ENCODE assay signal across 11 cellular contexts in genomic region chr11:117300301-117300700, GRCh38. TPM values are rescaled to one million over a fixed set of nuclear protein-coding genes. Genes with fewer than 3 reads are reported as not detected.
DNase-seq lines count a peak whose midpoint lies in the region; ATAC-seq, FAIRE-seq and TF ChIP-seq lines count a peak whose summit lies in the region.
"Had no signal": no experiment of that assay in that cellular context is flagged by ENCODE, and none has a peak within 500 bp of the region (broad histone marks: within the 10 kb centered on the region; RNA-seq: fewer than 3 reads in every experiment).

No MANE protein-coding gene starts in this region.

- H3K9me3 ChIP-seq in RWPE2 (ENCODE audit: severe bottlenecking) (no peaks in the 10 kb centered on the region), mesodermal cell (ENCODE audit: control insufficient read depth, low read length) (no peaks in the 10 kb centered on the region), upper lobe of right lung (no peaks in the 10 kb centered on the region)

- H3K4me3 ChIP-seq in RWPE2 (ENCODE audit: severe bottlenecking) (no peak overlapping the region), mesodermal cell (ENCODE audit: extremely low read depth, insufficient read depth, low read length, poor library complexity, severe bottlenecking) (no peak overlapping the region), upper lobe of right lung (no peak overlapping the region)

- H3K27ac ChIP-seq in RWPE2 (ENCODE audit: poor library complexity, severe bottlenecking) (no peak overlapping the region), mesodermal cell (ENCODE audit: low read depth, low read length, severe bottlenecking) (peak overlapping the region; percentile 72), upper lobe of right lung (no peak overlapping the region)

- H3K4me1 ChIP-seq in RWPE2 (ENCODE audit: insufficient read depth, poor library complexity, severe bottlenecking) = no peaks in the 10 kb centered on the region
- peaks cover 27% of the 10 kb centered on the region for H3K4me1 ChIP-seq in mesodermal cell (ENCODE audit: control insufficient read depth, insufficient read depth, low read length, poor library complexity, severe bottlenecking)
- no peaks in the 10 kb centered on the region for H3K4me1 ChIP-seq in upper lobe of right lung

- DNase-seq in RWPE2 (ENCODE audit: low spot score) (no peak), fibroblast of peridontal ligament (ENCODE audit: extremely low read depth) (peak; percentile 34), upper lobe of right lung (peak; percentile 71), GDM1 (lab: John Stamatoyannopoulos, UW) (no peak), D721Med (ENCODE audit: insufficient read length, low spot score) (no peak)
- DNase-seq: hippocampal formation; SIG-M5; stimulated activated CD4-positive, alpha-beta T cell treated with anti-CD3 and anti-CD28 coated beads, Interleukin-1b, Interleukin-23, amount 100 ng/mL, for 48 hours had no signal

- intact Hi-C loops in upper lobe of right lung (cut with DNase I) = no loop called here

- peak; percentile 12; the same call in 1 of the 3 replicates for ATAC-seq in RWPE2 (ENCODE audit: low read depth)
- peak; percentile 52 for ATAC-seq in upper lobe of right lung
- no peak for ATAC-seq in HG02623 (IDR thresholded peaks at IDR 0.05; ENCODE audit: unreplicated experiment)
- ATAC-seq: activated T-helper 17 cell treated with anti-CD3 and anti-CD28 coated beads, Interleukin-2, amount 50 U/mL, for 72 hours had no signal

- no peaks in the 10 kb centered on the region for H3K36me3 ChIP-seq in RWPE2 (ENCODE audit: low read depth)
- H3K36me3 ChIP-seq in mesodermal cell (ENCODE audit: control insufficient read depth, insufficient read depth, low read length) = peaks cover 9% of the 10 kb centered on the region
- H3K36me3 ChIP-seq in upper lobe of right lung = no peaks in the 10 kb centered on the region

- no peak for TF ChIP-seq CTCF in RWPE2 (IDR thresholded peaks at IDR 0.05; ENCODE audit: poor library complexity, severe bottlenecking)
- TF ChIP-seq CTCF in upper lobe of right lung (IDR thresholded peaks at IDR 0.05) = no peak
- no peak for TF ChIP-seq CTCF in D721Med (IDR thresholded peaks at IDR 0.05; ENCODE audit: insufficient read depth, missing control alignments)

- H3K27me3 ChIP-seq in RWPE2 (ENCODE audit: insufficient read depth, poor library complexity, severe bottlenecking) (no peaks in the 10 kb centered on the region), upper lobe of right lung (no peaks in the 10 kb centered on the region)

- WGBS in mesodermal cell (ENCODE audit: insufficient coverage in 2 of 2), 2 experiments = 50 to 56% methylated on average over 14 to 18 of the region's 18 CpGs

- no peak for FAIRE-seq in D721Med (lab: Jason Lieb, UNC)

RNA-seq across cellular contexts. Expression of gene BACE1-AS, which starts 9.2 kb away (rescaled TPM):
- polyA plus RNA-seq in mesodermal cell (2013, experiment 1 of 2) = 5.4 TPM
- 6.9 TPM for polyA plus RNA-seq in mesodermal cell (2013, experiment 2 of 2)
- 8.2 TPM for total RNA-seq in upper lobe of right lung

RNA-seq across cellular contexts. Expression of gene BACE1, which starts 15.8 kb away (rescaled TPM):
- polyA plus RNA-seq in mesodermal cell (2013, experiment 1 of 2) = 33.2 TPM
- 30.5 TPM for polyA plus RNA-seq in mesodermal cell (2013, experiment 2 of 2)
- total RNA-seq in upper lobe of right lung = 28.9 TPM

RNA-seq across cellular contexts. Expression of gene CEP164, which starts 27.4 kb away (rescaled TPM):
- polyA plus RNA-seq in mesodermal cell (2013, experiment 1 of 2) = 19.4 TPM
- 15.7 TPM for polyA plus RNA-seq in mesodermal cell (2013, experiment 2 of 2)
- 25.2 TPM for total RNA-seq in upper lobe of right lung

Comparison
In these comparisons a context has a peak if more than half of its experiments do, and no peak if none do; other contexts are left out.
1. DNase-seq: peak in fibroblast of peridontal ligament (single experiment) and upper lobe of right lung (single experiment); none in RWPE2 (single experiment), GDM1 (single experiment) and D721Med (single experiment).